In genomic region chr7:84336303-84336702, GRCh38 we compare ENCODE assay signal across 12 cellular contexts.
DNase-seq lines count a peak whose midpoint lies in the region; ATAC-seq, FAIRE-seq and TF ChIP-seq lines count a peak whose summit lies in the region.
"Had no signal": no experiment of that assay in that cellular context is flagged by ENCODE, and none has a peak within 500 bp of the region (broad histone marks: within the 10 kb centered on the region; RNA-seq: fewer than 3 reads in every experiment).

No MANE protein-coding gene starts in this region.

- BruUV-seq in mammary epithelial cell (replicated peaks; lab: Mats Ljungman, UMichigan) = no TSS peak

- CTCF ChIA-PET in mammary epithelial cell (lab: Charles Lee; ENCODE audit: low non-redundant PET) = no interaction called here
- CTCF ChIA-PET in activated CD4-positive, alpha-beta memory T cell treated with anti-CD3 and anti-CD28 coated beads for 36 hours (lab: Charles Lee) = no interaction called here

- H3K4me1 Mint-ChIP-seq in astrocyte (ENCODE audit: low read depth, unreplicated experiment) = peaks cover 13% of the 10 kb centered on the region
- no peaks in the 10 kb centered on the region for H3K4me1 Mint-ChIP-seq in activated CD4-positive, alpha-beta memory T cell treated with anti-CD3 and anti-CD28 coated beads for 36 hours (ENCODE audit: low read depth)

- H3K27ac ChIP-seq in mammary epithelial cell (ENCODE audit: insufficient read depth, low read depth, low read length) (no peak overlapping the region), breast epithelium (no peak overlapping the region), astrocyte (ENCODE audit: low read depth, low read length) (no peak overlapping the region)
- H3K27ac ChIP-seq: upper lobe of right lung had no signal

- H3K36me3 ChIP-seq in mammary epithelial cell (ENCODE audit: insufficient read depth, low read length) = no peaks in the 10 kb centered on the region
- no peaks in the 10 kb centered on the region for H3K36me3 ChIP-seq in breast epithelium
- no peaks in the 10 kb centered on the region for H3K36me3 ChIP-seq in astrocyte (ENCODE audit: insufficient read depth, low read length)
- H3K36me3 ChIP-seq: upper lobe of right lung had no signal

- no peaks in the 10 kb centered on the region for H3K79me2 ChIP-seq in mammary epithelial cell (ENCODE audit: insufficient read depth, low read length)
- H3K79me2 ChIP-seq in astrocyte (ENCODE audit: insufficient read depth, low read length) = no peaks in the 10 kb centered on the region

- in situ Hi-C loops in mammary epithelial cell (cut with MboI; ENCODE audit: low sequenced_read_pairs in 2 of 2) = no loop called here

- DNase-seq in mammary epithelial cell = no peak
- DNase-seq in breast epithelium (ENCODE audit: low spot score in 2 of 2) = no peak
- DNase-seq in astrocyte (ENCODE audit: low read depth) = peak; percentile 89
- DNase-seq in superior temporal gyrus (ENCODE audit: extremely low spot score) = peak; percentile 35
- no peak for DNase-seq in activated CD4-positive, alpha-beta memory T cell treated with anti-CD3 and anti-CD28 coated beads for 36 hours
- no peak for DNase-seq in activated effector memory CD4-positive, alpha-beta T cell treated with anti-CD3 and anti-CD28 coated beads, Interleukin-2, amount 50 U/mL, for 16 hours
- DNase-seq: amniotic stem cell; stimulated activated CD4-positive, alpha-beta T cell treated with anti-CD3 and anti-CD28 coated beads, Interleukin-12 subunit alpha, Interleukin-12 subunit beta, amount 100 ng/mL, for 4 hours; upper lobe of right lung had no signal

- H3K9me3 ChIP-seq in mammary epithelial cell (replicated peaks; ENCODE audit: insufficient read depth, low read length) (no peaks in the 10 kb centered on the region), breast epithelium (no peaks in the 10 kb centered on the region), astrocyte (ENCODE audit: insufficient read depth, low read depth, low read length) (no peaks in the 10 kb centered on the region)
- H3K9me3 ChIP-seq: upper lobe of right lung had no signal

- no peak for TF ChIP-seq POLR2A in breast epithelium (IDR thresholded peaks at IDR 0.05)

- H3K9me3 Mint-ChIP-seq in astrocyte (ENCODE audit: unreplicated experiment) = no peaks in the 10 kb centered on the region
- no peaks in the 10 kb centered on the region for H3K9me3 Mint-ChIP-seq in activated CD4-positive, alpha-beta memory T cell treated with anti-CD3 and anti-CD28 coated beads for 36 hours
- H3K9me3 Mint-ChIP-seq: T-helper 2 cell treated with Interferon-gamma antibody and Interleukin-4, amounts not matched to agents 5 μg/mL and 100 μg/mL, for 36 hours had no signal

- 79% methylated on average over 2 of the region's 2 CpGs for WGBS in mammary epithelial cell (ENCODE audit: low coverage, missing lambda C conversion rate)

- H3K4me2 ChIP-seq in mammary epithelial cell (ENCODE audit: insufficient read depth, low read depth, low read length) (no peak overlapping the region), astrocyte (ENCODE audit: low read length) (peak overlapping the region; percentile 9)

- dilution Hi-C loops in mammary epithelial cell (cut with HindIII; ENCODE audit: low sequenced_read_pairs) = no loop called here

- H2AFZ ChIP-seq in mammary epithelial cell (ENCODE audit: low read depth, low read length) (peak overlapping the region; percentile 23), astrocyte (ENCODE audit: low read depth, low read length) (no peak overlapping the region)

- H3K4me1 ChIP-seq in mammary epithelial cell (ENCODE audit: insufficient read depth, low read length) = peaks cover 7% of the 10 kb centered on the region
- H3K4me1 ChIP-seq in breast epithelium = no peaks in the 10 kb centered on the region
- peaks cover 10% of the 10 kb centered on the region for H3K4me1 ChIP-seq in astrocyte (ENCODE audit: insufficient read depth, low read length)
- H3K4me1 ChIP-seq: upper lobe of right lung had no signal

- TF ChIP-seq CTCF in mammary epithelial cell (conservative IDR thresholded peaks at IDR 0.05 in 1 of 2, IDR thresholded peaks at IDR 0.05 in 1 of 2; ENCODE audit: extremely low read depth in 1 of 2, insufficient read depth in 1 of 2, low read depth in 1 of 2, low read length in 2 of 2) = no peak
- no peak for TF ChIP-seq CTCF in breast epithelium (IDR thresholded peaks at IDR 0.05)
- TF ChIP-seq CTCF in astrocyte (IDR thresholded peaks at IDR 0.05; ENCODE audit: insufficient read depth, low read depth, low read length) = no peak

- no peak overlapping the region for H3K4me3 ChIP-seq in mammary epithelial cell (replicated peaks in 1 of 3; ENCODE audit: insufficient read depth in 1 of 3, low read depth in 2 of 3, low read length in 3 of 3)
- H3K4me3 ChIP-seq in breast epithelium = no peak overlapping the region
- no peak overlapping the region for H3K4me3 ChIP-seq in astrocyte (ENCODE audit: insufficient read depth, low read depth, low read length)
- H3K4me3 ChIP-seq: upper lobe of right lung had no signal

- H4K20me1 ChIP-seq in mammary epithelial cell (ENCODE audit: insufficient read depth, low read length) (no peaks in the 10 kb centered on the region), astrocyte (ENCODE audit: insufficient read depth, low read length) (no peaks in the 10 kb centered on the region)

- POLR2A ChIA-PET in activated CD4-positive, alpha-beta memory T cell treated with anti-CD3 and anti-CD28 coated beads for 36 hours (lab: Charles Lee) = no interaction called here

- no peaks in the 10 kb centered on the region for H3K36me3 Mint-ChIP-seq in astrocyte (ENCODE audit: low read depth, unreplicated experiment)
- H3K36me3 Mint-ChIP-seq in activated CD4-positive, alpha-beta memory T cell treated with anti-CD3 and anti-CD28 coated beads for 36 hours = no peaks in the 10 kb centered on the region

- ATAC-seq in HG03460 (IDR thresholded peaks at IDR 0.05; ENCODE audit: unreplicated experiment) = peak; percentile 73
- ATAC-seq in GM19467 (IDR thresholded peaks at IDR 0.05; ENCODE audit: unreplicated experiment) = no peak
- ATAC-seq: upper lobe of right lung had no signal

- no peak overlapping the region for H3K9ac ChIP-seq in mammary epithelial cell (ENCODE audit: insufficient read depth, low read length)
- H3K9ac ChIP-seq in astrocyte (ENCODE audit: low read length) = no peak overlapping the region

- H3K27ac Mint-ChIP-seq in astrocyte (ENCODE audit: unreplicated experiment) = peak overlapping the region; percentile 77
- H3K27ac Mint-ChIP-seq in activated CD4-positive, alpha-beta memory T cell treated with anti-CD3 and anti-CD28 coated beads for 36 hours = no peak overlapping the region
- H3K27ac Mint-ChIP-seq: T-helper 2 cell treated with Interferon-gamma antibody and Interleukin-4, amounts not matched to agents 5 μg/mL and 100 μg/mL, for 36 hours had no signal

- H3K4me3 Mint-ChIP-seq in astrocyte (ENCODE audit: unreplicated experiment) = no peak overlapping the region
- no peak overlapping the region for H3K4me3 Mint-ChIP-seq in activated CD4-positive, alpha-beta memory T cell treated with anti-CD3 and anti-CD28 coated beads for 36 hours
- H3K4me3 Mint-ChIP-seq: T-helper 2 cell treated with Interferon-gamma antibody and Interleukin-4, amounts not matched to agents 5 μg/mL and 100 μg/mL, for 36 hours had no signal

- no peak for FAIRE-seq in astrocyte (lab: Jason Lieb, UNC)

- H3K27me3 Mint-ChIP-seq in astrocyte (ENCODE audit: low read depth, unreplicated experiment) = no peaks in the 10 kb centered on the region
- no peaks in the 10 kb centered on the region for H3K27me3 Mint-ChIP-seq in activated CD4-positive, alpha-beta memory T cell treated with anti-CD3 and anti-CD28 coated beads for 36 hours

- intact Hi-C loops in mammary epithelial cell (cut with micrococcal nuclease) = no loop called here
- intact Hi-C loops in breast epithelium (cut with DNase I; ENCODE audit: low total_unique reads) = no loop called here
- intact Hi-C loops in activated CD4-positive, alpha-beta memory T cell treated with anti-CD3 and anti-CD28 coated beads for 36 hours (cut with micrococcal nuclease) = no loop called here

- H3K27me3 ChIP-seq in mammary epithelial cell (ENCODE audit: insufficient read depth, low read length) (no peaks in the 10 kb centered on the region), breast epithelium (no peaks in the 10 kb centered on the region), astrocyte (ENCODE audit: insufficient read depth, low read length) (no peaks in the 10 kb centered on the region)
- H3K27me3 ChIP-seq: upper lobe of right lung had no signal

Comparison
In these comparisons a context has a peak if more than half of its experiments do, and no peak if none do; other contexts are left out.
1. DNase-seq: peak in astrocyte (single experiment) and superior temporal gyrus (single experiment); none in mammary epithelial cell (single experiment), breast epithelium (0 of 2), activated CD4-positive, alpha-beta memory T cell treated with anti-CD3 and anti-CD28 coated beads for 36 hours (single experiment) and activated effector memory CD4-positive, alpha-beta T cell treated with anti-CD3 and anti-CD28 coated beads, Interleukin-2, amount 50 U/mL, for 16 hours (single experiment).